Comparison of ENCODE assay signal across 8 cellular contexts in the genomic region with DNA sequence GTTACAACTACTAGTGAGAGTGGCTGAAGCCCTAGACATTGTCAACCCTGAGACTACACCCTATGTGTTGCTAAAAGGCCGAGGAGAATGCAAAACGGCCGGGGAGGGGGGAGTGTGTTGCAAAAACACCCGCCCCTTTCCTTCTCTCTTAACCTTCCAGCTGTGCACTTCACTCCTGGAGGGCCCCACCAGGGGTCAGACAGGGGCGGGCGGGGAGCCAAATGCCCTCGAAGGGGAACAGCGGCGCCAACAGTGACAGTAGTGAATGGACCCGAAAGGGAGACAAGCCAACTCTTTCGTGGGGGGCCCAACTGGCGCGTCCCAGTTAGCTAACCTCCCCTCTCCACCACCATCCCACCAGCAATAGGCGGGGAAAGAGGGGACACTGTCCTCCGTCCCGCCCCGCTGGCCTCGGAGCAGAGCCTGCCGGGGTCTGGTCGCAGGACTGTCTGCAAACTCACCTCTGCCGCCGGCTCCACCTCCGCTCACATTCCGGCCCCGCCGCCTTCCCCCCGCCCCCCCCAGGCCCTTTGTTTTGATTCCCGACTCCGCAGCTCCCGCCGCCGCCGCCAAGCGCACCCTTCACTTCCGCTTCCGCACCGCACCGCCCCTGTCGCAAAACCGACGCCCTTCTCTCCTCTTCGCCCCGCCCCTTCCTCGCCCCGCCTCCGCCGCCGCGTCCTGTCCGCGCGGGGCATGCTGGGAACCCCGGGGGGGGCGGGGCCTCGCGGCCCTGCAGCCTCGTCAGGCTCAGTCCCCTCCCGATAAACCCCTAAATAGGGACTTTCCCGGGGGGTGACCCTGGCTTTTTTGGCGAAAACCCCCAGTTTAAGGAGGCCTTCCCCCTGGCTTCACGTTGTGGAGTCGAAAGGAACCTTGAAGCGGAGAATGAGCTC. TPM values are rescaled to one million over a fixed set of nuclear protein-coding genes. Genes with fewer than 3 reads are reported as not detected.
DNase-seq lines count a peak whose midpoint lies in the region; ATAC-seq and TF ChIP-seq lines count a peak whose summit lies in the region.

MARF1 (minus strand) TSS at position 598 of the 896 bp plus-strand sequence. CDS start 3,921 bp downstream, outside the sequence.

- H3K27me3 ChIP-seq in ascending aorta = no peaks in the 10 kb centered on the region
- H3K27me3 ChIP-seq in right cardiac atrium (ENCODE audit: control insufficient read depth, insufficient read depth) = no peaks in the 10 kb centered on the region
- no peaks in the 10 kb centered on the region for H3K27me3 ChIP-seq in rectal smooth muscle tissue (ENCODE audit: control insufficient read depth, insufficient read depth, low read length)
- H3K27me3 ChIP-seq in vagina = no peaks in the 10 kb centered on the region

- no peaks in the 10 kb centered on the region for H3K9me3 ChIP-seq in ascending aorta
- no peaks in the 10 kb centered on the region for H3K9me3 ChIP-seq in right cardiac atrium (ENCODE audit: control insufficient read depth, low read length)
- H3K9me3 ChIP-seq in vagina = no peaks in the 10 kb centered on the region

- DNase-seq in NCI-H2029 (lab: John Stamatoyannopoulos, UW) = peak; percentile 95
- peak; percentile 99 for DNase-seq in T-helper 2 cell treated with Interferon-gamma antibody and Interleukin-4, amounts not matched to agents 5 μg/mL and 100 μg/mL, for 36 hours (ENCODE audit: low spot score)
- DNase-seq in ascending aorta (ENCODE audit: low spot score in 2 of 2) = peak; percentile 83 to 98
- DNase-seq in right cardiac atrium = peak; percentile 99 to 100 (median 100)
- peak in 1 of 2 donors; percentile 96 for DNase-seq in vagina (ENCODE audit: extremely low spot score in 2 of 2)

- peak within 1 kb of the TSS; percentile 93 for H3K4me3 Mint-ChIP-seq in T-helper 2 cell treated with Interferon-gamma antibody and Interleukin-4, amounts not matched to agents 5 μg/mL and 100 μg/mL, for 36 hours

- peaks cover 18% of the 10 kb centered on the region for H3K36me3 Mint-ChIP-seq in T-helper 2 cell treated with Interferon-gamma antibody and Interleukin-4, amounts not matched to agents 5 μg/mL and 100 μg/mL, for 36 hours (ENCODE audit: low read depth)

- H3K4me1 ChIP-seq in ascending aorta (peaks cover 0 to 12% of the 10 kb centered on the region in 2 donors), right cardiac atrium (ENCODE audit: control insufficient read depth, insufficient read depth, low read length) (peaks cover 4% of the 10 kb centered on the region), rectal smooth muscle tissue (ENCODE audit: control insufficient read depth, insufficient read depth, low read length) (peaks cover 6% of the 10 kb centered on the region), vagina (peaks cover 30% of the 10 kb centered on the region)

- under 1% methylated on average over 63 of the region's 63 CpGs for WGBS in right cardiac atrium

- peak within 1 kb of the TSS; percentile 96 for H3K27ac Mint-ChIP-seq in T-helper 2 cell treated with Interferon-gamma antibody and Interleukin-4, amounts not matched to agents 5 μg/mL and 100 μg/mL, for 36 hours

- no peaks in the 10 kb centered on the region for H3K27me3 Mint-ChIP-seq in T-helper 2 cell treated with Interferon-gamma antibody and Interleukin-4, amounts not matched to agents 5 μg/mL and 100 μg/mL, for 36 hours (ENCODE audit: low read depth)

- H3K27ac ChIP-seq in ascending aorta = peak within 1 kb of the TSS; percentile 98
- H3K27ac ChIP-seq in right cardiac atrium (ENCODE audit: low read length) = peak within 1 kb of the TSS; percentile 100
- H3K27ac ChIP-seq in rectal smooth muscle tissue (ENCODE audit: low read depth, low read length) = peak within 1 kb of the TSS; percentile 100
- peak within 1 kb of the TSS; percentile 99 for H3K27ac ChIP-seq in vagina

- intact Hi-C loops in ascending aorta (cut with DNase I) = loop anchor here (2.0 kb wide), 3 partner anchors 30 to 552 kb away; no protein-coding TSS in a partner anchor
- intact Hi-C loops in right cardiac atrium (cut with DNase I) = no loop called here
- intact Hi-C loops in vagina (cut with DNase I) = no loop called here

- TF ChIP-seq CTCF in ascending aorta (IDR thresholded peaks at IDR 0.05) (peak in 1 of 3 experiments; percentile 42), vagina (IDR thresholded peaks at IDR 0.05) (peak in 1 of 3 experiments; percentile 17)

- peak within 1 kb of the TSS; percentile 100 for H3K9ac ChIP-seq in rectal smooth muscle tissue (ENCODE audit: low read length)

- no peaks in the 10 kb centered on the region for H3K9me3 Mint-ChIP-seq in T-helper 2 cell treated with Interferon-gamma antibody and Interleukin-4, amounts not matched to agents 5 μg/mL and 100 μg/mL, for 36 hours

- peaks cover 45% of the 10 kb centered on the region for H3K4me1 Mint-ChIP-seq in T-helper 2 cell treated with Interferon-gamma antibody and Interleukin-4, amounts not matched to agents 5 μg/mL and 100 μg/mL, for 36 hours (ENCODE audit: low read depth)

- H3K4me3 ChIP-seq in ascending aorta = peak within 1 kb of the TSS; percentile 92 to 96
- peak within 1 kb of the TSS; percentile 86 for H3K4me3 ChIP-seq in right cardiac atrium (ENCODE audit: low read length)
- peak within 1 kb of the TSS; percentile 99 for H3K4me3 ChIP-seq in rectal smooth muscle tissue (ENCODE audit: low read length)
- H3K4me3 ChIP-seq in vagina = peak within 1 kb of the TSS; percentile 67 to 82

- H3K36me3 ChIP-seq in ascending aorta = peaks cover 14 to 16% of the 10 kb centered on the region in 2 donors
- no peaks in the 10 kb centered on the region for H3K36me3 ChIP-seq in rectal smooth muscle tissue (ENCODE audit: control insufficient read depth, insufficient read depth, low read length)
- peaks cover 0 to 14% of the 10 kb centered on the region in 2 donors for H3K36me3 ChIP-seq in vagina

- peak; percentile 54 to 100 for TF ChIP-seq POLR2A in vagina (IDR thresholded peaks at IDR 0.05)

- ATAC-seq in GM18499 (IDR thresholded peaks at IDR 0.05; ENCODE audit: insufficient read depth, unreplicated experiment) (peak; percentile 43), HG02973 (IDR thresholded peaks at IDR 0.05; ENCODE audit: unreplicated experiment) (peak; percentile 52), right cardiac atrium (peak; percentile 98 to 99)

RNA-seq across cellular contexts. Expression of gene MARF1, which starts in this region (rescaled TPM):
- total RNA-seq in ascending aorta = 16.0 TPM
- 10 to 100 TPM; 47.0 to 57.3 (median 52.3) TPM for total RNA-seq in right cardiac atrium
- 15.8 TPM for polyA plus RNA-seq in right cardiac atrium
- total RNA-seq in vagina = 39.0 TPM

Comparison
In these comparisons a context has a peak if more than half of its experiments do, and no peak if none do; other contexts are left out.
1. ATAC-seq: peak in every context shown above with its lines; median percentile 98 in right cardiac atrium; 52 in HG02973; 43 in GM18499.